8 cellular contexts compared by ENCODE assay signal in the genomic region with DNA sequence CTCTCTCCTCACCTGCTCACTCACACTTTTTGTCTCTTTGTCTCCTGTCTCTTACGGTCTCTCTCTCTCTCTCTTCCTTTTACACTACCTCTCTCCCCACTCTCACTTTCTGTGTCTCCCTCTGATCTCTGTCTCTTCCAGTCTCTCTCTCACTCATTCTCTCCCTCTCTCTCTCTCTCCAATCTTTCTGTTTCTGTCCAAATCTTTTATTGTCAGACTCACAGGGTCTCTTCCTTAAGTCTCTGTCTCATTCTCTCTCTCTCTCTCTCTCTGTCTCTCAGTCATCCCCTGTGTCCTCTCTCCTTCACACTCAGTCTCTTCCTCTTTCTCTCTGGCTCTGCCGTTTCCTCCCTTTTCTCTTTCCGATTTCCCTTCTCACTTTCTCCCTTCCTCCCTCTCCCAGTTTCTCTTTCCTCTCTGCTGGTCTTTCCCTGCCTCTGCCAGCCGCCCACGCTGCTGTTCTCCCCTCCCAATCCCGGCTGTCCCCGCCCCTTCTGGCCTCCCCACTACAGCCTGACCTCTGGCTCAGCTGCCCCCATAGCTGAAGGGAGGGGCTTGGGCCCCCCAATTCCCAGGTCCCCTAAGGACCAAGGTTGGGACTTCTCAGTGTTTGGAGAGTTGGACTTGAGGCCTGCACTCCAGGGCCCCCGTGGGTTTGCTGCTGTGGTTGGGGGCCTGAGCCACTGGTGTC. TPM values are rescaled to one million over a fixed set of nuclear protein-coding genes. Genes with fewer than 3 reads are reported as not detected.
DNase-seq lines count a peak whose midpoint lies in the region; ATAC-seq and TF ChIP-seq lines count a peak whose summit lies in the region.

A gene with protein sequence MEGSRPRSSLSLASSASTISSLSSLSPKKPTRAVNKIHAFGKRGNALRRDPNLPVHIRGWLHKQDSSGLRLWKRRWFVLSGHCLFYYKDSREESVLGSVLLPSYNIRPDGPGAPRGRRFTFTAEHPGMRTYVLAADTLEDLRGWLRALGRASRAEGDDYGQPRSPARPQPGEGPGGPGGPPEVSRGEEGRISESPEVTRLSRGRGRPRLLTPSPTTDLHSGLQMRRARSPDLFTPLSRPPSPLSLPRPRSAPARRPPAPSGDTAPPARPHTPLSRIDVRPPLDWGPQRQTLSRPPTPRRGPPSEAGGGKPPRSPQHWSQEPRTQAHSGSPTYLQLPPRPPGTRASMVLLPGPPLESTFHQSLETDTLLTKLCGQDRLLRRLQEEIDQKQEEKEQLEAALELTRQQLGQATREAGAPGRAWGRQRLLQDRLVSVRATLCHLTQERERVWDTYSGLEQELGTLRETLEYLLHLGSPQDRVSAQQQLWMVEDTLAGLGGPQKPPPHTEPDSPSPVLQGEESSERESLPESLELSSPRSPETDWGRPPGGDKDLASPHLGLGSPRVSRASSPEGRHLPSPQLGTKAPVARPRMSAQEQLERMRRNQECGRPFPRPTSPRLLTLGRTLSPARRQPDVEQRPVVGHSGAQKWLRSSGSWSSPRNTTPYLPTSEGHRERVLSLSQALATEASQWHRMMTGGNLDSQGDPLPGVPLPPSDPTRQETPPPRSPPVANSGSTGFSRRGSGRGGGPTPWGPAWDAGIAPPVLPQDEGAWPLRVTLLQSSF (minus strand): TSS at position 422 of the 691 bp plus-strand sequence. CDS start 997 bp downstream, outside the sequence.

- H3K9me3 ChIP-seq in RWPE2 (ENCODE audit: severe bottlenecking) (no peaks in the 10 kb centered on the region), ovary (no peaks in the 10 kb centered on the region)

- DNase-seq in DMS 273 treated with DMSO at 0.1 percent for 48 hours (lab: John Stamatoyannopoulos, UW): peak; percentile 26
- no peak for DNase-seq in RWPE2 (ENCODE audit: low spot score)
- peak; percentile 29 for DNase-seq in foreskin melanocyte
- DNase-seq in ovary: peak; percentile 80 to 88 (median 88)
- DNase-seq in NCI-H1092 treated with DMSO at 0.1 percent for 48 hours (lab: John Stamatoyannopoulos, UW): no peak

- H3K27ac ChIP-seq in RWPE2 (ENCODE audit: poor library complexity, severe bottlenecking): peak within 1 kb of the TSS; percentile 12
- H3K27ac ChIP-seq in ovary: peak within 1 kb of the TSS; percentile 74 to 90

- no peaks in the 10 kb centered on the region for H3K4me1 ChIP-seq in RWPE2 (ENCODE audit: insufficient read depth, poor library complexity, severe bottlenecking)
- peaks cover 14% of the 10 kb centered on the region for H3K4me1 ChIP-seq in ovary (ENCODE audit: insufficient read depth)

- WGBS in ovary, 3 donors: 3 to 6% (median 5%) methylated on average over 8 of the region's 8 CpGs

- ATAC-seq in RWPE2 (ENCODE audit: low read depth) (0 out of 3 replicates have a peak, but pooled peaks have one; percentile 15), HG03159 (IDR thresholded peaks at IDR 0.05; ENCODE audit: unreplicated experiment) (no peak), HG03108 (IDR thresholded peaks at IDR 0.05; ENCODE audit: unreplicated experiment) (no peak), GM21381 (IDR thresholded peaks at IDR 0.05; ENCODE audit: unreplicated experiment) (no peak)

- peak within 1 kb of the TSS; percentile 6 for H3K4me3 ChIP-seq in RWPE2 (ENCODE audit: severe bottlenecking)
- H3K4me3 ChIP-seq in ovary: peak within 1 kb of the TSS; percentile 35

- H3K36me3 ChIP-seq in RWPE2 (ENCODE audit: low read depth): peaks cover 9% of the 10 kb centered on the region
- no peaks in the 10 kb centered on the region for H3K36me3 ChIP-seq in ovary

- TF ChIP-seq CTCF in RWPE2 (IDR thresholded peaks at IDR 0.05; ENCODE audit: poor library complexity, severe bottlenecking): no peak
- TF ChIP-seq CTCF in ovary (IDR thresholded peaks at IDR 0.05): peak in 1 of 3 donors; percentile 7

- H3K27me3 ChIP-seq in RWPE2 (ENCODE audit: insufficient read depth, poor library complexity, severe bottlenecking) (no peaks in the 10 kb centered on the region), ovary (no peaks in the 10 kb centered on the region)

- TF ChIP-seq EP300 in ovary (IDR thresholded peaks at IDR 0.05): no peak

- intact Hi-C loops in ovary (cut with DNase I): no loop called here

- peak; percentile 31 for TF ChIP-seq POLR2A in ovary (IDR thresholded peaks at IDR 0.05)

RNA-seq across cellular contexts. Expression of the gene that starts here (rescaled TPM):
- total RNA-seq in ovary: 10 to 100 TPM; 18.3 to 96.5 (median 52.7) TPM
- polyA plus RNA-seq in ovary: 10 to 100 TPM; 18.8 to 50.9 TPM

Comparison
In these comparisons a context has a peak if more than half of its experiments do, and no peak if none do; other contexts are left out.
1. DNase-seq: peak in DMS 273 treated with DMSO at 0.1 percent for 48 hours (single experiment), foreskin melanocyte (single experiment) and ovary (5 of 5); none in RWPE2 (single experiment) and NCI-H1092 treated with DMSO at 0.1 percent for 48 hours (single experiment).